Comparison of ENCODE assay signal across 7 cellular contexts in the genomic region with DNA sequence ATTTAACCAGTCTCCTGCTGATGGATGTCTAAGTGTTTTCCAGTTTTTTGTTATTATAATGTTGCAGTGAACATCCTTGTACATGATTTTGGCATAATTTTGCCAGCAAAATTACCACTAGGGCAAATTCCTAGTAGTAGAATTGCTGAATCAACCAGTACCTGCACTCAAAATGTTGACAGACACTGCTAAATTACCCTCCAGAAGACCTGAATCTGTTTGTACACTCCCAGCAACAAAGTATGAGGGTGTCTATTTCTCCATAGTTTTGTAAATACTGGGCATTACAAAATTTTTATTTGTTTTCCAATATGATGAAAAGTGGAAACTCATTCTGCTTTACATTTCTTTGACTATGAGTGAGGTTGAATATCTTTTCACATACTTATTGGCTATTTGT.
"Had no signal": no experiment of that assay in that cellular context is flagged by ENCODE, and none has a peak within 500 bp of the region (broad histone marks: within the 10 kb centered on the region; RNA-seq: fewer than 3 reads in every experiment).

No MANE protein-coding gene starts in this region.

- ATAC-seq: GM23338 had no signal

- H3K4me3 Mint-ChIP-seq: GM23338, H9, IgD-negative memory B cell had no signal

- H3K36me3 Mint-ChIP-seq: IgD-negative memory B cell had no signal

- FAIRE-seq: H1, H54, HTR-8/SVneo had no signal

- H3K9me3 Mint-ChIP-seq: GM23338, H9, IgD-negative memory B cell had no signal

- DNase-seq: H9, HCEC 1CT had no signal

- H3K4me3 ChIP-seq: GM23338 had no signal

- H3K4me2 ChIP-seq: GM23338 had no signal

- H2AFZ ChIP-seq: GM23338 had no signal

- H3K27ac Mint-ChIP-seq: GM23338, H9 had no signal
